11 cellular contexts compared by ENCODE assay signal in the genomic region with DNA sequence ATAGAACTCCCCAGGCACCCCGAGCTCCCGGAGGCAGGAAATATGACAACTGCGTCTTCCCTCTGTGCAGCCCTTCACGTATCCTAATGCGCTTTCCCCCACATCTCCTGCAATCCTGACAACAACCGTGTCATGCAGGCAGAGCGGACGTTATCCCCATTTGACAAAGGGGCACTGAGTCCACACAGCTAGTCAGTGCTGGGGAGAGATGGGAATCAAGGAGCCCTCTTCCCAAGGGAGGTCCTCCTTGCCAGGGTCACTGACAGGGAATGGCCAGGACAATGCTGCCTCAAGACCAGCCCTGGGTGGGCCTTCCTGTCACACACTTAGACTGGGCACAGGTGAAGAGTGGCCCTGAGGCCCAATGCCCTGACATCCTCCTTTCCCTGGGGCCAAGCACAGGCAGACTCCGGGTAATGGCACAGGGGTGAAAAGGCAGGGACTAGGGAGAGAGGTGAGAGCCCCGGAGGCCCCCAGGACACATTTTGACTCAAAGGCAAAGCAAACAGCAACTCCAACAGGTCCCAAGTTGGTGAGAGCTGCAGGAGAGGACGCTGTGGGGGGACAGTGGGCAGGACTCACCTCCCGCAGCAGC. TPM values are rescaled to one million over a fixed set of nuclear protein-coding genes. Genes with fewer than 3 reads are reported as not detected.
DNase-seq lines count a peak whose midpoint lies in the region; ATAC-seq and TF ChIP-seq lines count a peak whose summit lies in the region.
"Had no signal": no experiment of that assay in that cellular context is flagged by ENCODE, and none has a peak within 500 bp of the region (broad histone marks: within the 10 kb centered on the region; RNA-seq: fewer than 3 reads in every experiment).

No MANE protein-coding gene starts in this region.

- no peaks in the 10 kb centered on the region for H3K9me3 Mint-ChIP-seq in CD4-positive, alpha-beta T cell
- no peaks in the 10 kb centered on the region for H3K9me3 Mint-ChIP-seq in IgD-negative memory B cell

- CTCF ChIA-PET in CD4-positive, alpha-beta T cell (lab: Charles Lee) = no interaction called here

- peaks cover 12% of the 10 kb centered on the region for H3K79me2 ChIP-seq in osteoblast (ENCODE audit: insufficient read depth, low read length)

- TF ChIP-seq CTCF in CD4-positive, alpha-beta T cell (IDR thresholded peaks at IDR 0.05) = no peak
- TF ChIP-seq CTCF in coronary artery (IDR thresholded peaks at IDR 0.05) (no peak), osteoblast (IDR thresholded peaks at IDR 0.05; ENCODE audit: extremely low read depth, low read depth, low read length) (no peak)

- H3K4me2 ChIP-seq in osteoblast (ENCODE audit: insufficient read depth, low read length) = peak overlapping the region; percentile 24

- POLR2A ChIA-PET in CD4-positive, alpha-beta T cell (lab: Charles Lee) = no interaction called here

- H4K20me1 ChIP-seq in osteoblast (ENCODE audit: insufficient read depth, low read length) = peaks cover 19% of the 10 kb centered on the region

- no peak for ATAC-seq in CD4-positive, alpha-beta T cell (ENCODE audit: poor library complexity)
- no peak for ATAC-seq in left colon

- intact Hi-C loops in CD4-positive, alpha-beta T cell (cut with DNase I, micrococcal nuclease) = loop anchor here in 1 of 2 experiments (5.0 kb wide), 1 partner anchor 121 kb away; no protein-coding TSS in a partner anchor
- intact Hi-C loops in left colon (cut with DNase I, micrococcal nuclease) = no loop called here

- DNase-seq in CD4-positive, alpha-beta T cell = no peak
- no peak for DNase-seq in coronary artery (ENCODE audit: low spot score)
- DNase-seq in osteoblast (ENCODE audit: insufficient read length, low spot score, missing footprints) = no peak
- no peak for DNase-seq in left colon
- no peak for DNase-seq in NCI-H128 (lab: John Stamatoyannopoulos, UW; ENCODE audit: unreplicated experiment)
- DNase-seq in RKO (ENCODE audit: low spot score) = no peak
- no peak for DNase-seq in foreskin melanocyte
- DNase-seq: COR-L47, cortex of kidney, NCI-H1417 had no signal

- no peaks in the 10 kb centered on the region for H3K9me3 ChIP-seq in CD4-positive, alpha-beta T cell (ENCODE audit: control insufficient read depth, low read length)
- no peaks in the 10 kb centered on the region for H3K9me3 ChIP-seq in osteoblast (ENCODE audit: low read depth, low read length)

- H2AFZ ChIP-seq in osteoblast (ENCODE audit: low read length) = no peak overlapping the region

- peak overlapping the region; percentile 97 for H3K4me3 Mint-ChIP-seq in CD4-positive, alpha-beta T cell
- H3K4me3 Mint-ChIP-seq in IgD-negative memory B cell = peak overlapping the region; percentile 66 to 96 (median 84)

- peaks cover 23% of the 10 kb centered on the region for H3K4me1 ChIP-seq in osteoblast (ENCODE audit: insufficient read depth, low read length)

- H3K4me1 Mint-ChIP-seq in CD4-positive, alpha-beta T cell (ENCODE audit: low read depth) = peaks cover 34% of the 10 kb centered on the region
- peaks cover 11 to 19% (median 12%) of the 10 kb centered on the region in 3 donors for H3K4me1 Mint-ChIP-seq in IgD-negative memory B cell

- H3K36me3 ChIP-seq in osteoblast (ENCODE audit: insufficient read depth, low read length) = no peaks in the 10 kb centered on the region

- H3K27ac ChIP-seq in CD4-positive, alpha-beta T cell (ENCODE audit: low read depth, low read length) = no peak overlapping the region
- H3K27ac ChIP-seq in coronary artery = peak overlapping the region in 1 of 2 donors; percentile 43
- H3K27ac ChIP-seq in osteoblast (ENCODE audit: low read depth, low read length) = no peak overlapping the region

- no peaks in the 10 kb centered on the region for H3K27me3 Mint-ChIP-seq in CD4-positive, alpha-beta T cell
- H3K27me3 Mint-ChIP-seq in IgD-negative memory B cell = no peaks in the 10 kb centered on the region

- H3K36me3 Mint-ChIP-seq in CD4-positive, alpha-beta T cell (ENCODE audit: low read depth) = peaks cover 9% of the 10 kb centered on the region
- H3K36me3 Mint-ChIP-seq in IgD-negative memory B cell = no peaks in the 10 kb centered on the region

- peak overlapping the region; percentile 80 for H3K4me3 ChIP-seq in coronary artery
- H3K4me3 ChIP-seq in osteoblast (ENCODE audit: insufficient read depth, low read length) = no peak overlapping the region

- no peaks in the 10 kb centered on the region for H3K27me3 ChIP-seq in CD4-positive, alpha-beta T cell (ENCODE audit: control insufficient read depth, insufficient read depth, low read length)
- H3K27me3 ChIP-seq in osteoblast (ENCODE audit: insufficient read depth, low read length) = no peaks in the 10 kb centered on the region

- H3K27ac Mint-ChIP-seq in CD4-positive, alpha-beta T cell = no peak overlapping the region
- no peak overlapping the region for H3K27ac Mint-ChIP-seq in IgD-negative memory B cell

RNA-seq across cellular contexts. Expression of gene ADCY3, which starts 2.2 kb away (rescaled TPM):
- total RNA-seq in CD4-positive, alpha-beta T cell = 10 to 100 TPM; 28.1 to 31.4 TPM
- 25.9 TPM for polyA plus RNA-seq in IgD-negative memory B cell
- 47.4 and 52.2 TPM in 2 replicates for total RNA-seq in osteoblast
- total RNA-seq in left colon = 10 to 100 TPM; 30.2 to 36.7 TPM

RNA-seq across cellular contexts. Expression of gene DNAJC27, which starts 53.9 kb away (rescaled TPM):
- 10 to 100 TPM; 20.0 to 23.1 TPM for total RNA-seq in CD4-positive, alpha-beta T cell
- 4.9 TPM for polyA plus RNA-seq in IgD-negative memory B cell
- total RNA-seq in osteoblast = 7.7 and 8.7 TPM in 2 replicates
- 1 to 10 TPM; 3.7 to 4.8 TPM for total RNA-seq in left colon
